19 cellular contexts compared by ENCODE assay signal in the genomic region with DNA sequence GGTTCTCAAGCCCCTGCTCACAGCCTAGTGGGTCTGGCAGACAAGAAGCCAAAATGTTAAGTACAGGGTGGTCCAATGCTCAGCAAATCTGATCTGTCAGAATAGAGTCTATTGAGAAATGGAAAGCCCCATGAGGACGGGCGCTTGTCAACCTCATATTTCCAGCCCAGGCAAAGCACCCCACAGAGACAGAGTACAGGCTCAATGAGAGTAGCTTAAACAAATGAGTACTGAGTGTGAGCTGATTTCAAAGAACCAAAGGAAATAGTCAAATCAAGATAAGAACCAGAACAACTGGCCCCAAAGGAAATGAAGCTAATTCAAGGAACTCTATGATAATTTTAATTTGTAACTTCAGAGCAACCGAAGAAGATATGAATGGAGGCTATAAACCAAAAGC. TPM values are rescaled to one million over a fixed set of nuclear protein-coding genes. Genes with fewer than 3 reads are reported as not detected.
DNase-seq lines count a peak whose midpoint lies in the region; ATAC-seq and TF ChIP-seq lines count a peak whose summit lies in the region.
"Had no signal": no experiment of that assay in that cellular context is flagged by ENCODE, and none has a peak within 500 bp of the region (broad histone marks: within the 10 kb centered on the region; RNA-seq: fewer than 3 reads in every experiment).

No MANE protein-coding gene starts in this region.

- H3K36me3 ChIP-seq in upper lobe of right lung, result no peaks in the 10 kb centered on the region
- H3K36me3 ChIP-seq: BE2C had no signal

- no peak overlapping the region for H3K4me3 ChIP-seq in upper lobe of right lung
- H3K4me3 ChIP-seq: GM23338 had no signal

- peak overlapping the region; percentile 7 for H3K27ac Mint-ChIP-seq in activated CD8-positive, alpha-beta memory T cell treated with anti-CD3 and anti-CD28 coated beads, Interleukin-2, amount 10 ng/mL, durations not matched to agents 7 days and 5 days
- H3K27ac Mint-ChIP-seq: CD4-positive, alpha-beta T cell; GM23338; IgD-negative memory B cell had no signal

- DNase-seq in activated CD8-positive, alpha-beta memory T cell treated with anti-CD3 and anti-CD28 coated beads, Interleukin-2, amount 10 ng/mL, durations not matched to agents 7 days and 5 days, result no peak
- DNase-seq in activated CD8-positive, alpha-beta memory T cell treated with anti-CD3 and anti-CD28 coated beads for 24 hours, result no peak
- DNase-seq in OCI-M1 (lab: John Stamatoyannopoulos, UW), result peak; percentile 58
- peak; percentile 0 for DNase-seq in upper lobe of right lung
- DNase-seq in NCI-H146 (lab: John Stamatoyannopoulos, UW), result no peak
- no peak for DNase-seq in central memory CD4-positive, alpha-beta T cell
- DNase-seq: BE2C; Caco-2; CD4-positive, alpha-beta T cell; EL; HCEC 1CT; NCI-H1092 treated with DMSO at 0.1 percent for 48 hours; NCI-H1694; NCI-H510A; NCI-H774; Right ventricle myocardium superior had no signal

- no peaks in the 10 kb centered on the region for H3K27me3 ChIP-seq in upper lobe of right lung
- H3K27me3 ChIP-seq: BE2C had no signal

- no peak for ATAC-seq in activated CD8-positive, alpha-beta memory T cell treated with anti-CD3 and anti-CD28 coated beads, Interleukin-2, amount 10 ng/mL, durations not matched to agents 7 days and 5 days
- no peak for ATAC-seq in upper lobe of right lung
- ATAC-seq: GM23338 had no signal

- no peaks in the 10 kb centered on the region for H3K9me3 ChIP-seq in upper lobe of right lung
- H3K9me3 ChIP-seq: BE2C, Caco-2 had no signal

- CTCF ChIA-PET in activated CD8-positive, alpha-beta memory T cell treated with anti-CD3 and anti-CD28 coated beads, Interleukin-2, amount 10 ng/mL, durations not matched to agents 7 days and 5 days (lab: Charles Lee), result interaction anchor here (1.3 to 2.5 kb wide), 5 partner anchors 11 to 109 kb away, joined by 4 to 6 read pairs (median 5); a partner anchor contains a TSS

- H3K36me3 Mint-ChIP-seq in activated CD8-positive, alpha-beta memory T cell treated with anti-CD3 and anti-CD28 coated beads, Interleukin-2, amount 10 ng/mL, durations not matched to agents 7 days and 5 days, result no peaks in the 10 kb centered on the region

- no peaks in the 10 kb centered on the region for H3K9me3 Mint-ChIP-seq in activated CD8-positive, alpha-beta memory T cell treated with anti-CD3 and anti-CD28 coated beads, Interleukin-2, amount 10 ng/mL, durations not matched to agents 7 days and 5 days (ENCODE audit: low read depth)
- H3K9me3 Mint-ChIP-seq: CD4-positive, alpha-beta T cell; GM23338; IgD-negative memory B cell had no signal

- peaks cover 20% of the 10 kb centered on the region for H3K4me1 Mint-ChIP-seq in activated CD8-positive, alpha-beta memory T cell treated with anti-CD3 and anti-CD28 coated beads, Interleukin-2, amount 10 ng/mL, durations not matched to agents 7 days and 5 days
- H3K4me1 Mint-ChIP-seq: GM23338, IgD-negative memory B cell had no signal

- H3K27me3 Mint-ChIP-seq in activated CD8-positive, alpha-beta memory T cell treated with anti-CD3 and anti-CD28 coated beads, Interleukin-2, amount 10 ng/mL, durations not matched to agents 7 days and 5 days, result peaks cover 2% of the 10 kb centered on the region
- H3K27me3 Mint-ChIP-seq: CD4-positive, alpha-beta T cell had no signal

- no peaks in the 10 kb centered on the region for H3K4me1 ChIP-seq in upper lobe of right lung
- H3K4me1 ChIP-seq: BE2C had no signal

- intact Hi-C loops in upper lobe of right lung (cut with DNase I), result no loop called here

- no peak overlapping the region for H3K4me3 Mint-ChIP-seq in activated CD8-positive, alpha-beta memory T cell treated with anti-CD3 and anti-CD28 coated beads, Interleukin-2, amount 10 ng/mL, durations not matched to agents 7 days and 5 days
- H3K4me3 Mint-ChIP-seq: CD4-positive, alpha-beta T cell; GM23338; IgD-negative memory B cell had no signal

- H3K27ac ChIP-seq in VCaP (peak overlapping the region; percentile 58), upper lobe of right lung (no peak overlapping the region)

- TF ChIP-seq CTCF in VCaP (conservative IDR thresholded peaks at IDR 0.05), result no peak
- no peak for TF ChIP-seq CTCF in upper lobe of right lung (IDR thresholded peaks at IDR 0.05)

RNA-seq across cellular contexts. Expression of a gene that starts 44.5 kb away (rescaled TPM):
- 1 to 10 TPM; 7.9 to 9.3 TPM for total RNA-seq in activated CD8-positive, alpha-beta memory T cell treated with anti-CD3 and anti-CD28 coated beads, Interleukin-2, amount 10 ng/mL, durations not matched to agents 7 days and 5 days
- 15.6 TPM for total RNA-seq in upper lobe of right lung

RNA-seq across cellular contexts. Expression of a gene that starts 51.9 kb away (rescaled TPM):
- 10 to 100 TPM; 42.5 to 48.4 TPM for total RNA-seq in activated CD8-positive, alpha-beta memory T cell treated with anti-CD3 and anti-CD28 coated beads, Interleukin-2, amount 10 ng/mL, durations not matched to agents 7 days and 5 days
- 0.35 TPM for total RNA-seq in upper lobe of right lung
- total RNA-seq: CD4-positive, alpha-beta T cell; Right ventricle myocardium superior had no signal

Comparison
In these comparisons a context has a peak if more than half of its experiments do, and no peak if none do; other contexts are left out.
1. DNase-seq: peak in OCI-M1 (single experiment) and upper lobe of right lung (single experiment); none in activated CD8-positive, alpha-beta memory T cell treated with anti-CD3 and anti-CD28 coated beads, Interleukin-2, amount 10 ng/mL, durations not matched to agents 7 days and 5 days (single experiment), activated CD8-positive, alpha-beta memory T cell treated with anti-CD3 and anti-CD28 coated beads for 24 hours (single experiment), NCI-H146 (single experiment) and central memory CD4-positive, alpha-beta T cell (single experiment).
2. RNA of a gene that starts 51.9 kb away (total RNA-seq): 42.5 to 48.4 TPM in activated CD8-positive, alpha-beta memory T cell treated with anti-CD3 and anti-CD28 coated beads, Interleukin-2, amount 10 ng/mL, durations not matched to agents 7 days and 5 days; 0.35 TPM in upper lobe of right lung (single experiment); every median in the first group is over 10 times any median in the second.